15 cellular contexts compared by ENCODE assay signal in the genomic region with DNA sequence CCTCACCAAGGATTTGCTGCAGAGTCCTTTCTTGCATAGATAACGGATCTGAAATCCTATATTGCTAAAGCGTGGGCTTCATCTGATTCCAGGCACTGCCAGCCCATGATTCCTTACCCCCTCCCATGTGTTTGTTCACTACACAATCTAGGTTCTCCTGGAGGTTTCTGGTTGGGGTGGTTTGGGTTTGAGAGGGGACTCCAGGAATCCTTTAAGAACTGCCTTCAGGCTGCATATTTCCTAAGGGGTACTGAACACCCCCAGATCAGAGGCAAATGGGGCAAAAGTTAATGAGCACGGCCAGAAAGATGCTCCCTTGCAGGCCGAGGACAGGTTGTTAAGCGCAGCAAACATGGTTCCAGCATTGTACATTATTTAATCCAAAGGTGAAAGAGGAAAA. TPM values are rescaled to one million over a fixed set of nuclear protein-coding genes. Genes with fewer than 3 reads are reported as not detected.
"Had no signal": no experiment of that assay in that cellular context is flagged by ENCODE, and none has a peak within 500 bp of the region (broad histone marks: within the 10 kb centered on the region; RNA-seq: fewer than 3 reads in every experiment).

No MANE protein-coding gene starts in this region.

- H3K27ac Mint-ChIP-seq: activated T-helper 2 cell treated with anti-CD3 and anti-CD28 coated beads, Interferon-gamma antibody, Interleukin-2, Interleukin-4, amounts not matched to agents 10 μg/mL and 5 μg/mL and 100 μg/mL, durations not matched to agents 14 hours and 24 hours and 36 hours had no signal

- H3K4me3 Mint-ChIP-seq: naive thymus-derived CD4-positive, alpha-beta T cell had no signal

- H3K27me3 ChIP-seq: adrenal gland, testis had no signal

- H3K36me3 ChIP-seq: cardiac muscle cell had no signal

- H3K27ac ChIP-seq: cardiac muscle cell, epithelial cell of prostate, testis had no signal

- DNase-seq: activated naive CD4-positive, alpha-beta T cell treated with anti-CD3 and anti-CD28 coated beads, Interleukin-2, amount 50 U/mL, for 16 hours; cortex of kidney; effector memory CD4-positive, alpha-beta T cell; hypothalamus; naive thymus-derived CD4-positive, alpha-beta T cell; stimulated activated CD4-positive, alpha-beta T cell treated with anti-CD3 and anti-CD28 coated beads, Interleukin-4, amount 100 ng/mL, for 1 hour; stimulated activated naive CD8-positive, alpha-beta T cell treated with anti-CD3 and anti-CD28 coated beads, Interleukin-15, Interleukin-2, amounts not matched to agents 100 U/mL and 50 U/mL, for 24 hours; testis had no signal

- H3K4me3 ChIP-seq: cardiac muscle cell, lung, testis had no signal

- H3K9me3 ChIP-seq: adrenal gland, testis had no signal

- H3K4me1 ChIP-seq: testis had no signal

RNA-seq across cellular contexts. Expression of a gene that starts 9.8 kb away (rescaled TPM):
- total RNA-seq: activated T-helper 2 cell treated with anti-CD3 and anti-CD28 coated beads, Interferon-gamma antibody, Interleukin-2, Interleukin-4, amounts not matched to agents 10 μg/mL and 5 μg/mL and 100 μg/mL, durations not matched to agents 14 hours and 24 hours and 36 hours; naive thymus-derived CD4-positive, alpha-beta T cell; T-helper 2 cell treated with Interferon-gamma antibody and Interleukin-4, amounts not matched to agents 100 ng/mL and 5 ng/mL, for 36 hours had no signal
- polyA plus RNA-seq: naive thymus-derived CD4-positive, alpha-beta T cell had no signal

RNA-seq across cellular contexts. Expression of a gene that starts 11.8 kb away (rescaled TPM):
- total RNA-seq: activated T-helper 2 cell treated with anti-CD3 and anti-CD28 coated beads, Interferon-gamma antibody, Interleukin-2, Interleukin-4, amounts not matched to agents 10 μg/mL and 5 μg/mL and 100 μg/mL, durations not matched to agents 14 hours and 24 hours and 36 hours; mononuclear cell; naive thymus-derived CD4-positive, alpha-beta T cell; T-helper 2 cell treated with Interferon-gamma antibody and Interleukin-4, amounts not matched to agents 100 ng/mL and 5 ng/mL, for 36 hours had no signal
- polyA plus RNA-seq: naive thymus-derived CD4-positive, alpha-beta T cell had no signal
